ENCODE assay signal across 1 cellular context in genomic region chr14:52923902-52924575, GRCh38.
TF ChIP-seq lines count a peak whose summit lies in the region.

No MANE protein-coding gene starts in this region.

TF ChIP-seq in GM23338, 12 proteins besides CTCF, POLR2A, EP300 and RAD21 (continued from another document):
- TF ChIP-seq REST (IDR thresholded peaks at IDR 0.05; ENCODE audit: unreplicated experiment), result no peak
- TF ChIP-seq ETS1 (IDR thresholded peaks at IDR 0.05), result no peak
- no peak for TF ChIP-seq POLR2AphosphoS5 (IDR thresholded peaks at IDR 0.05; ENCODE audit: low read depth)
- no peak for TF ChIP-seq EZH2 (IDR thresholded peaks at IDR 0.05; ENCODE audit: low read depth, unreplicated experiment)
- TF ChIP-seq ZNF114 (CRISPR knock-in tag; IDR thresholded peaks at IDR 0.05), result no peak
- no peak for TF ChIP-seq CREB1 (CRISPR knock-in tag; IDR thresholded peaks at IDR 0.05; ENCODE audit: low read depth)
- TF ChIP-seq ZNF331 (CRISPR knock-in tag; IDR thresholded peaks at IDR 0.05; ENCODE audit: low read depth), result no peak
- TF ChIP-seq JUNB (IDR thresholded peaks at IDR 0.05; ENCODE audit: unreplicated experiment), result no peak
